Comparison of ENCODE assay signal across 9 cellular contexts in genomic region chr15:89367485-89368451, GRCh38. TPM values are rescaled to one million over a fixed set of nuclear protein-coding genes. Genes with fewer than 3 reads are reported as not detected.
A peak's percentile ranks its signal among the peaks of the same experiment; 100 is the strongest.
DNase-seq lines count a peak whose midpoint lies in the region; ATAC-seq, FAIRE-seq and TF ChIP-seq lines count a peak whose summit lies in the region.
"Had no signal": no experiment of that assay in that cellular context is flagged by ENCODE, and none has a peak within 500 bp of the region (broad histone marks: within the 10 kb centered on the region; RNA-seq: fewer than 3 reads in every experiment).

No MANE protein-coding gene starts in this region.

- TF ChIP-seq EP300 in GM12878 (IDR thresholded peaks at IDR 0.05; ENCODE audit: borderline replicate concordance in 1 of 2, control insufficient read depth in 1 of 2, low read depth in 2 of 2, low read length in 2 of 2), result no peak
- TF ChIP-seq EP300 in ovary (IDR thresholded peaks at IDR 0.05), result no peak

- no peak overlapping the region for H3K9ac ChIP-seq in GM12878 (ENCODE audit: control insufficient read depth, insufficient read depth, low read length)

- CTCF ChIA-PET in GM12878 (lab: Yijun Ruan, JAX), result interaction anchor here (3.0 kb wide), 1 partner anchor 9 kb away, joined by 12 read pairs; no protein-coding TSS in a partner anchor

- H3K9me3 ChIP-seq in GM12878 (replicated peaks; ENCODE audit: control insufficient read depth, insufficient read depth, low read length), result no peaks in the 10 kb centered on the region
- no peaks in the 10 kb centered on the region for H3K9me3 ChIP-seq in ovary

- H3K27me3 Mint-ChIP-seq in neural crest cell (ENCODE audit: low read depth), result peaks cover 99% of the 10 kb centered on the region

- TF ChIP-seq CTCF in GM12878 (IDR thresholded peaks at IDR 0.05 in 2 of 3, conservative IDR thresholded peaks at IDR 0.05 in 1 of 3; ENCODE audit: control insufficient read depth in 2 of 3, extremely low read depth in 1 of 3, insufficient read depth in 1 of 3, low read depth in 3 of 3, low read length in 3 of 3), result no peak
- no peak for TF ChIP-seq CTCF in neural crest cell (conservative IDR thresholded peaks at IDR 0.05)
- TF ChIP-seq CTCF in ovary (IDR thresholded peaks at IDR 0.05), result no peak
- TF ChIP-seq CTCF in omental fat pad (IDR thresholded peaks at IDR 0.05), result no peak

- H3K27ac ChIP-seq in GM12878 (ENCODE audit: control insufficient read depth, insufficient read depth) (no peak overlapping the region), ovary (no peak overlapping the region)
- H3K27ac ChIP-seq: cardiac muscle cell had no signal

- H3K9me3 Mint-ChIP-seq in neural crest cell, result no peaks in the 10 kb centered on the region

- H2AFZ ChIP-seq in GM12878 (ENCODE audit: control insufficient read depth, low read depth, low read length), result no peak overlapping the region

- peak; percentile 90 for DNase-seq in DMS53 (lab: John Stamatoyannopoulos, UW)
- peak; percentile 69 for DNase-seq in NCI-H1417 treated with DMSO at 0.1 percent for 48 hours (lab: John Stamatoyannopoulos, UW)
- DNase-seq in GM12878 (ENCODE audit: low read depth, low spot score), result no peak
- peak; percentile 50 for DNase-seq in neural crest cell (ENCODE audit: low read depth, low spot score)
- no peak for DNase-seq in UCSD-AML1 (lab: John Stamatoyannopoulos, UW; ENCODE audit: unreplicated experiment)
- DNase-seq in ovary, result no peak
- DNase-seq in omental fat pad (ENCODE audit: low spot score), result no peak

- H3K27me3 ChIP-seq in GM12878 (replicated peaks in 1 of 2; ENCODE audit: control insufficient read depth in 2 of 2, insufficient read depth in 2 of 2, low read length in 1 of 2) (peaks cover 33 to 40% of the 10 kb centered on the region in 2 experiments), ovary (no peaks in the 10 kb centered on the region)

- H3K4me3 ChIP-seq in GM12878, result no peak overlapping the region
- no peak overlapping the region for H3K4me3 ChIP-seq in ovary
- H3K4me3 ChIP-seq: cardiac muscle cell had no signal

- in situ Hi-C loops in GM12878 (cut with MboI), result no loop called here

- H3K4me3 Mint-ChIP-seq in neural crest cell, result peak overlapping the region; percentile 61

- POLR2A ChIA-PET in GM12878 (lab: Charles Lee), result no interaction called here

- H3K4me2 ChIP-seq in GM12878 (ENCODE audit: control insufficient read depth, insufficient read depth), result no peak overlapping the region

- peaks cover 21% of the 10 kb centered on the region for H3K4me1 Mint-ChIP-seq in neural crest cell

- H4K20me1 ChIP-seq in GM12878 (ENCODE audit: control insufficient read depth, insufficient read depth), result no peaks in the 10 kb centered on the region

- no peaks in the 10 kb centered on the region for H3K79me2 ChIP-seq in GM12878 (ENCODE audit: control insufficient read depth, insufficient read depth, low read length)

- no peak for FAIRE-seq in GM12878 (lab: Jason Lieb, UNC)

- no peaks in the 10 kb centered on the region for H3K36me3 Mint-ChIP-seq in neural crest cell (ENCODE audit: low read depth)

- SMC1A ChIA-PET in GM12878 (lab: Charles Lee; ENCODE audit: uncharacterized antibody, unreplicated experiment), result no interaction called here

- intact Hi-C loops in GM12878 (cut with micrococcal nuclease; ENCODE audit: unreplicated experiment), result no loop called here
- intact Hi-C loops in ovary (cut with DNase I), result no loop called here

- RAD21 ChIA-PET in GM12878 (lab: Charles Lee; ENCODE audit: unreplicated experiment), result no interaction called here

- TF ChIP-seq RAD21 in GM12878 (IDR thresholded peaks at IDR 0.05; ENCODE audit: insufficient read depth, low read depth, low read length), result no peak

- ATAC-seq in GM12878, result no peak
- no peak for ATAC-seq in omental fat pad (ENCODE audit: low FRiP score)
- ATAC-seq in GM21528 (IDR thresholded peaks at IDR 0.05; ENCODE audit: low FRiP score, unreplicated experiment), result no peak

- TF ChIP-seq POLR2A in GM12878 (IDR thresholded peaks at IDR 0.05; ENCODE audit: low read depth, low read length) (no peak), ovary (IDR thresholded peaks at IDR 0.05) (no peak)

- BruUV-seq in GM12878 (replicated peaks; lab: Mats Ljungman, UMichigan), result no TSS peak

- H3K36me3 ChIP-seq in GM12878 (ENCODE audit: control insufficient read depth in 2 of 2, insufficient read depth in 2 of 2, low read length in 1 of 2), result no peaks in the 10 kb centered on the region
- H3K36me3 ChIP-seq in ovary, result no peaks in the 10 kb centered on the region
- H3K36me3 ChIP-seq: cardiac muscle cell had no signal

- WGBS in GM12878 (ENCODE audit: insufficient coverage, insufficient replicate concordance, low lambda C conversion rate, missing lambda C conversion rate), result 49% methylated on average over 63 of the region's 90 CpGs
- 1 to 3% (median 1%) methylated on average over 48 to 90 of the region's 90 CpGs for WGBS in ovary, 3 donors

- peak overlapping the region; percentile 83 for H3K27ac Mint-ChIP-seq in neural crest cell (ENCODE audit: unreplicated experiment)

- H3K4me1 ChIP-seq in GM12878 (ENCODE audit: control insufficient read depth, insufficient read depth, low read length) (no peaks in the 10 kb centered on the region), ovary (ENCODE audit: insufficient read depth) (no peaks in the 10 kb centered on the region)

TF ChIP-seq in GM12878, 131 proteins besides CTCF, POLR2A, EP300 and RAD21:
- peak; percentile 31 for TF ChIP-seq SUZ12 (IDR thresholded peaks at IDR 0.05; ENCODE audit: unreplicated experiment)
- TF ChIP-seq, protein P1, sequence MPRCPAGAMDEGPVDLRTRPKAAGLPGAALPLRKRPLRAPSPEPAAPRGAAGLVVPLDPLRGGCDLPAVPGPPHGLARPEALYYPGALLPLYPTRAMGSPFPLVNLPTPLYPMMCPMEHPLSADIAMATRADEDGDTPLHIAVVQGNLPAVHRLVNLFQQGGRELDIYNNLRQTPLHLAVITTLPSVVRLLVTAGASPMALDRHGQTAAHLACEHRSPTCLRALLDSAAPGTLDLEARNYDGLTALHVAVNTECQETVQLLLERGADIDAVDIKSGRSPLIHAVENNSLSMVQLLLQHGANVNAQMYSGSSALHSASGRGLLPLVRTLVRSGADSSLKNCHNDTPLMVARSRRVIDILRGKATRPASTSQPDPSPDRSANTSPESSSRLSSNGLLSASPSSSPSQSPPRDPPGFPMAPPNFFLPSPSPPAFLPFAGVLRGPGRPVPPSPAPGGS (IDR thresholded peaks at IDR 0.05; ENCODE audit: borderline replicate concordance, insufficient read depth, low read depth, low read length, poor library complexity, severe bottlenecking), result no peak
- TF ChIP-seq, protein P2, sequence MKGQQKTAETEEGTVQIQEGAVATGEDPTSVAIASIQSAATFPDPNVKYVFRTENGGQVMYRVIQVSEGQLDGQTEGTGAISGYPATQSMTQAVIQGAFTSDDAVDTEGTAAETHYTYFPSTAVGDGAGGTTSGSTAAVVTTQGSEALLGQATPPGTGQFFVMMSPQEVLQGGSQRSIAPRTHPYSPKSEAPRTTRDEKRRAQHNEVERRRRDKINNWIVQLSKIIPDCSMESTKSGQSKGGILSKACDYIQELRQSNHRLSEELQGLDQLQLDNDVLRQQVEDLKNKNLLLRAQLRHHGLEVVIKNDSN (IDR thresholded peaks at IDR 0.05; ENCODE audit: borderline replicate concordance, extremely low read length, insufficient read depth, low read depth, low read length), result peak; percentile 1

RNA-seq across cellular contexts. Expression of gene POLG, which starts 33.1 kb away (rescaled TPM):
- 122 and 151 TPM in 2 replicates for total RNA-seq in GM12878 (2013; cell fraction: nucleolus; rRNA removed)
- 50.5 and 54.8 TPM in 2 replicates for total RNA-seq in GM12878 (2014; rRNA removed)
- 26.3 and 27.3 TPM in 2 replicates for total RNA-seq in GM12878 (2014; rRNA removed; fragmentation: Illumina TruSeq; extraction: Trizol)
- 66.2 and 71.1 TPM in 2 replicates for total RNA-seq in GM12878 (2021)
- polyA plus RNA-seq in GM12878 (2011; ENCODE audit: low read depth), result 29.0 TPM
- 21.1 and 23.8 TPM in 2 replicates for polyA plus RNA-seq in GM12878 (2011; rRNA removed)
- 21.0 and 26.9 TPM in 2 replicates for polyA plus RNA-seq in GM12878 (2011; cell fraction: cytosol; rRNA removed)
- polyA plus RNA-seq in GM12878 (2011; cell fraction: nucleus; rRNA removed), result 186 and 256 TPM in 2 replicates
- polyA plus RNA-seq in GM12878 (2012), result 36.6 and 46.1 TPM in 2 replicates
- polyA plus RNA-seq in GM12878 (2014; fragmentation: Illumina TruSeq; extraction: Trizol), result 24.7 and 35.7 TPM in 2 replicates
- polyA plus RNA-seq in GM12878 (2014; fragmentation: Nextera tagmentation; extraction: Ambion mirVana), result 10 to 100 TPM; 14.8 to 21.6 TPM
- 41.8 and 46.4 TPM in 2 replicates for polyA plus RNA-seq in GM12878 (2014; rRNA removed)
- 10 to 100 TPM; 30.2 to 40.4 TPM for polyA plus RNA-seq in GM12878 (2016; fragmentation: Nextera tagmentation; extraction: Ambion mirVana)
- 23.7 and 44.0 TPM in 2 replicates for polyA minus RNA-seq in GM12878 (2011; rRNA and poly(A)+ RNA removed)
- polyA minus RNA-seq in GM12878 (2011; cell fraction: cytosol; rRNA and poly(A)+ RNA removed), result 13.7 and 22.3 TPM in 2 replicates
- polyA minus RNA-seq in GM12878 (2011; cell fraction: nucleus; rRNA and poly(A)+ RNA removed), result 59.7 and 112 TPM in 2 replicates
- total RNA-seq in neural crest cell, result 66.5 and 73.5 TPM in 2 replicates
- total RNA-seq in ovary, result 10 to 100 TPM; 33.0 to 52.0 (median 43.0) TPM
- 10 to 100 TPM; 19.8 to 25.0 TPM for polyA plus RNA-seq in ovary
- 10 to 100 TPM; 52.9 to 93.3 (median 66.9) TPM for total RNA-seq in omental fat pad

Comparison
In these comparisons a context has a peak if more than half of its experiments do, and no peak if none do; other contexts are left out.
1. DNase-seq: peak in DMS53 (single experiment), NCI-H1417 treated with DMSO at 0.1 percent for 48 hours (single experiment) and neural crest cell (single experiment); none in GM12878 (single experiment), UCSD-AML1 (single experiment), ovary (0 of 5) and omental fat pad (single experiment).